23 cellular contexts compared by ENCODE assay signal in genomic region chr19:6209680-6210079, GRCh38.
DNase-seq lines count a peak whose midpoint lies in the region; ATAC-seq and TF ChIP-seq lines count a peak whose summit lies in the region.
"Had no signal": no experiment of that assay in that cellular context is flagged by ENCODE, and none has a peak within 500 bp of the region (broad histone marks: within the 10 kb centered on the region; RNA-seq: fewer than 3 reads in every experiment).

No MANE protein-coding gene starts in this region.

- no peaks in the 10 kb centered on the region for H3K79me2 ChIP-seq in neural progenitor cell (ENCODE audit: low read depth)

- no peaks in the 10 kb centered on the region for H3K27me3 ChIP-seq in neural progenitor cell
- no peaks in the 10 kb centered on the region for H3K27me3 ChIP-seq in colonic mucosa

- H3K27me3 Mint-ChIP-seq in stimulated activated naive CD8-positive, alpha-beta T cell treated with anti-CD3 and anti-CD28 coated beads, Interleukin-15, Interleukin-2, amounts not matched to agents 100 ng/mL and 50 ng/mL, for 24 hours: no peaks in the 10 kb centered on the region
- H3K27me3 Mint-ChIP-seq in brain (peaks cover 4% of the 10 kb centered on the region), neural progenitor cell (ENCODE audit: insufficient read depth, low read depth) (peaks cover 9% of the 10 kb centered on the region)
- H3K27me3 Mint-ChIP-seq: CD8-positive, alpha-beta memory T cell had no signal

- H2AFZ ChIP-seq in neural progenitor cell (replicated peaks): no peak overlapping the region
- H2AFZ ChIP-seq: GM23338 had no signal

- no peak for ATAC-seq in stimulated activated naive CD8-positive, alpha-beta T cell treated with anti-CD3 and anti-CD28 coated beads, Interleukin-15, Interleukin-2, amounts not matched to agents 100 U/mL and 50 U/mL, for 24 hours
- no peak for ATAC-seq in GM21360 (IDR thresholded peaks at IDR 0.05; ENCODE audit: unreplicated experiment)
- no peak for ATAC-seq in GM21528 (IDR thresholded peaks at IDR 0.05; ENCODE audit: low FRiP score, unreplicated experiment)
- ATAC-seq: GM23338 had no signal

- H3K4me1 Mint-ChIP-seq in stimulated activated naive CD8-positive, alpha-beta T cell treated with anti-CD3 and anti-CD28 coated beads, Interleukin-15, Interleukin-2, amounts not matched to agents 100 ng/mL and 50 ng/mL, for 24 hours (ENCODE audit: low read depth): no peaks in the 10 kb centered on the region
- H3K4me1 Mint-ChIP-seq in brain: peaks cover 6% of the 10 kb centered on the region
- peaks cover 8% of the 10 kb centered on the region for H3K4me1 Mint-ChIP-seq in neural progenitor cell
- H3K4me1 Mint-ChIP-seq: CD8-positive, alpha-beta memory T cell had no signal

- H3K27ac Mint-ChIP-seq in stimulated activated naive CD8-positive, alpha-beta T cell treated with anti-CD3 and anti-CD28 coated beads, Interleukin-15, Interleukin-2, amounts not matched to agents 100 ng/mL and 50 ng/mL, for 24 hours: peak overlapping the region; percentile 46
- H3K27ac Mint-ChIP-seq in brain (peak overlapping the region in 4 of 5 experiments; percentile 2 to 64 (median 47)), neural progenitor cell (peak overlapping the region; percentile 30)
- H3K27ac Mint-ChIP-seq: GM23338 had no signal

- no peak overlapping the region for H3K4me2 ChIP-seq in neural progenitor cell
- H3K4me2 ChIP-seq: GM23338 had no signal

- intact Hi-C loops in head of caudate nucleus (cut with DNase I): no loop called here
- intact Hi-C loops in colonic mucosa (cut with DNase I): no loop called here

- peaks cover 6% of the 10 kb centered on the region for H3K36me3 Mint-ChIP-seq in stimulated activated naive CD8-positive, alpha-beta T cell treated with anti-CD3 and anti-CD28 coated beads, Interleukin-15, Interleukin-2, amounts not matched to agents 100 ng/mL and 50 ng/mL, for 24 hours (ENCODE audit: low read depth)
- H3K36me3 Mint-ChIP-seq in brain (peaks cover 4% of the 10 kb centered on the region), neural progenitor cell (peaks cover 6% of the 10 kb centered on the region)

- no peaks in the 10 kb centered on the region for H3K9me3 Mint-ChIP-seq in stimulated activated naive CD8-positive, alpha-beta T cell treated with anti-CD3 and anti-CD28 coated beads, Interleukin-15, Interleukin-2, amounts not matched to agents 100 ng/mL and 50 ng/mL, for 24 hours
- H3K9me3 Mint-ChIP-seq in brain: peaks cover 0 to 3% (median 0%) of the 10 kb centered on the region in 5 experiments
- no peaks in the 10 kb centered on the region for H3K9me3 Mint-ChIP-seq in neural progenitor cell
- H3K9me3 Mint-ChIP-seq: CD8-positive, alpha-beta memory T cell; GM23338 had no signal

- DNase-seq in stimulated activated naive CD8-positive, alpha-beta T cell treated with anti-CD3 and anti-CD28 coated beads, Interleukin-15, Interleukin-2, amounts not matched to agents 100 U/mL and 50 U/mL, for 24 hours: no peak
- DNase-seq in neural progenitor cell (ENCODE audit: low spot score) (no peak), head of caudate nucleus (no peak), colonic mucosa (no peak)
- DNase-seq: 8988T; CD8-positive, alpha-beta memory T cell; HCEC 1CT; Kasumi-1; NCI-H1694; NCI-H2081; NCI-H2171; NCI-H345; NCI-H524 treated with DMSO at 0.1 percent for 48 hours; RPMI8226; SHP77; SW 1271 had no signal

- H3K4me3 Mint-ChIP-seq in stimulated activated naive CD8-positive, alpha-beta T cell treated with anti-CD3 and anti-CD28 coated beads, Interleukin-15, Interleukin-2, amounts not matched to agents 100 ng/mL and 50 ng/mL, for 24 hours: no peak overlapping the region
- peak overlapping the region in 1 of 5 experiments; percentile 29 for H3K4me3 Mint-ChIP-seq in brain
- peak overlapping the region; percentile 4 for H3K4me3 Mint-ChIP-seq in neural progenitor cell
- H3K4me3 Mint-ChIP-seq: CD8-positive, alpha-beta memory T cell; GM23338 had no signal

- TF ChIP-seq CTCF in brain (conservative IDR thresholded peaks at IDR 0.05): no peak
- no peak for TF ChIP-seq CTCF in neural progenitor cell (IDR thresholded peaks at IDR 0.05)
- no peak for TF ChIP-seq CTCF in colonic mucosa (IDR thresholded peaks at IDR 0.05)

- no peaks in the 10 kb centered on the region for H3F3A ChIP-seq in neural progenitor cell (ENCODE audit: low read depth)

- H3K36me3 ChIP-seq in neural progenitor cell (no peaks in the 10 kb centered on the region), colonic mucosa (no peaks in the 10 kb centered on the region)

- H3K4me3 ChIP-seq in neural progenitor cell (no peak overlapping the region), colonic mucosa (no peak overlapping the region)
- H3K4me3 ChIP-seq: GM23338, SK-N-MC had no signal

- H3K9ac ChIP-seq in neural progenitor cell: no peak overlapping the region
- no peak overlapping the region for H3K9ac ChIP-seq in colonic mucosa (ENCODE audit: low read depth in 2 of 2, low read length in 2 of 2)

- no peaks in the 10 kb centered on the region for H4K20me1 ChIP-seq in neural progenitor cell (ENCODE audit: low read depth)

- H3K27ac ChIP-seq in neural progenitor cell (no peak overlapping the region), colonic mucosa (no peak overlapping the region)
- H3K27ac ChIP-seq: C4-2B had no signal

- H3K9me3 ChIP-seq in neural progenitor cell (ENCODE audit: low read depth) (no peaks in the 10 kb centered on the region), colonic mucosa (no peaks in the 10 kb centered on the region)

- H3K4me1 ChIP-seq in neural progenitor cell (no peaks in the 10 kb centered on the region), colonic mucosa (no peaks in the 10 kb centered on the region)
